Comparison of ENCODE assay signal across 8 cellular contexts in the genomic region with DNA sequence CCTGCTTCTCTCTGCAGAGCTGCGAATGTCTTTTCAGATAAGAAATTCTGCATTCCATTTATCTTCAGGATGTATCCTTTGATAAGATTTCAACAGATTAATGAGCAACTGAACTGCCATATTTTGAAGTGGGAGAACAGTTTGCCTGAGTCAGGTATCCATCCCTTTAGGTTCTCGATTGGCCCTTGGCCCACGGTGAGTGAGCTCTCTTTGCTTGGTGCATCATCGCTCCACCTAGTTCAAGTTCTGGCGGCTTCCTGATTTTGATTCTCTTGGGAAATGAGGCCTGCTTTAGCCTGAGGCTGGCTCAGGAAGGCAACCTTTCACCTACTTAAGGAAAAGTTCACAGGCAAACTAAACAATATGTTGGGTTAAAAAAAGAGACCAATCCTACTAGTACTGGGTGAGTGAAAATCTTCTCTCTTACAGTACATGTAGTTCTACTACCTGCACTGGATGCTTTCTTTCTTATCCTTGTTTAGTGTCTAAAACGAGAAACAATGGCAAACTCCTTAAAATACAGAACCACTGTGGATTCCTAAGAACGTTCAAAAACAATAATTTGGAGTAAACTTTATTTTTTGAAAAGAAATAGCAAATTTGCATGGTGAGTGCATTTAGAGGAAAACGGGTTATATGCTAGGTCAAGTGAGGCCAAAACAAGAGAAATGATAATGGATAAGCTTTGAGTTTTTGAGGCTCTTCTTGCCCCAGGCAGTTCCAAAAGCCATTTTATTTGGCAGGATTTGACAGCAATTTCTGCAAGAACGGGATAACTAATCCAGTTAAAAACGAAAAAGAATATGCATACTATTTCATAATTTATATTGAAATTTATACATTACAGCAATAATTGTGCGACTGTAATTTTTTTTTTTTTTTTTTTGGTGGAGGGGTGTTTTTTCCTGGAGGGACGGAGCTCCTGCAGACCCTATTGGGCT. TPM values are rescaled to one million over a fixed set of nuclear protein-coding genes. Genes with fewer than 3 reads are reported as not detected.
DNase-seq lines count a peak whose midpoint lies in the region; ATAC-seq and TF ChIP-seq lines count a peak whose summit lies in the region.

No MANE protein-coding gene starts in this region.

- H3K4me3 ChIP-seq in Loucy (ENCODE audit: low read length, poor library complexity, severe bottlenecking) (peak overlapping the region; percentile 94), adipocyte (ENCODE audit: low read length) (peak overlapping the region; percentile 77)

- H3K9me3 ChIP-seq in Loucy (ENCODE audit: insufficient read depth, low read depth, low read length) (no peaks in the 10 kb centered on the region), adipocyte (ENCODE audit: control insufficient read depth, low read length) (no peaks in the 10 kb centered on the region)

- no peaks in the 10 kb centered on the region for H3F3A ChIP-seq in Loucy (ENCODE audit: low read depth)

- peak overlapping the region; percentile 81 for H2AFZ ChIP-seq in Loucy (ENCODE audit: low read length)

- H3K9ac ChIP-seq in Loucy (ENCODE audit: low read depth, low read length, poor library complexity, severe bottlenecking) (peak overlapping the region; percentile 64), adipocyte (ENCODE audit: low read length) (peak overlapping the region; percentile 75)

- H3K36me3 ChIP-seq in Loucy (ENCODE audit: insufficient read depth, low read length) = no peaks in the 10 kb centered on the region
- H3K36me3 ChIP-seq in adipocyte (ENCODE audit: control insufficient read depth, insufficient read depth, low read length, severe bottlenecking) = no peaks in the 10 kb centered on the region

- no peaks in the 10 kb centered on the region for H3K9me2 ChIP-seq in Loucy (replicated peaks; ENCODE audit: low read depth, low read length)

- H4K20me1 ChIP-seq in Loucy (ENCODE audit: insufficient read depth, low read length, poor library complexity, severe bottlenecking) = peaks cover 41% of the 10 kb centered on the region

- intact Hi-C loops in left ventricle myocardium superior (cut with micrococcal nuclease) = loop anchor here (5.0 kb wide), 2 partner anchors 42 to 153 kb away; no protein-coding TSS in a partner anchor
- intact Hi-C loops in posterior vena cava (cut with DNase I) = no loop called here

- H3K79me2 ChIP-seq in Loucy (ENCODE audit: insufficient read depth, low read length) = peaks cover 42% of the 10 kb centered on the region

- no peak for TF ChIP-seq CTCF in Loucy (conservative IDR thresholded peaks at IDR 0.05; ENCODE audit: low read length)

- DNase-seq in EL (peak; percentile 62), adipocyte (ENCODE audit: low read depth) (peak; percentile 56), left ventricle myocardium superior (peak; percentile 58), putamen (ENCODE audit: low spot score) (peak; percentile 45), posterior vena cava (ENCODE audit: low spot score) (no peak)

- peak overlapping the region; percentile 85 for H3K4me2 ChIP-seq in Loucy (ENCODE audit: low read depth, low read length, poor library complexity, severe bottlenecking)

- ATAC-seq in left ventricle myocardium superior (peak; percentile 44), HG02852 (IDR thresholded peaks at IDR 0.05; ENCODE audit: unreplicated experiment) (no peak), GM19351 (IDR thresholded peaks at IDR 0.05; ENCODE audit: unreplicated experiment) (no peak)

- H3K4me1 ChIP-seq in Loucy (ENCODE audit: insufficient read depth, low read length, poor library complexity, severe bottlenecking) (peaks cover 42% of the 10 kb centered on the region), adipocyte (ENCODE audit: control insufficient read depth, insufficient read depth, low read length) (peaks cover 38% of the 10 kb centered on the region)

- H3K27me3 ChIP-seq in Loucy (ENCODE audit: insufficient read depth, low read length, poor library complexity, severe bottlenecking) (no peaks in the 10 kb centered on the region), adipocyte (replicated peaks; ENCODE audit: control insufficient read depth, insufficient read depth, low read length) (no peaks in the 10 kb centered on the region)

RNA-seq across cellular contexts. Expression of gene ACSL3, which starts 0.8 kb away (rescaled TPM):
- total RNA-seq in left ventricle myocardium superior (48.8 TPM), posterior vena cava (10 to 100 TPM; 52.2 to 54.6 TPM)
